ENCODE assay signal across 21 cellular contexts in the genomic region with DNA sequence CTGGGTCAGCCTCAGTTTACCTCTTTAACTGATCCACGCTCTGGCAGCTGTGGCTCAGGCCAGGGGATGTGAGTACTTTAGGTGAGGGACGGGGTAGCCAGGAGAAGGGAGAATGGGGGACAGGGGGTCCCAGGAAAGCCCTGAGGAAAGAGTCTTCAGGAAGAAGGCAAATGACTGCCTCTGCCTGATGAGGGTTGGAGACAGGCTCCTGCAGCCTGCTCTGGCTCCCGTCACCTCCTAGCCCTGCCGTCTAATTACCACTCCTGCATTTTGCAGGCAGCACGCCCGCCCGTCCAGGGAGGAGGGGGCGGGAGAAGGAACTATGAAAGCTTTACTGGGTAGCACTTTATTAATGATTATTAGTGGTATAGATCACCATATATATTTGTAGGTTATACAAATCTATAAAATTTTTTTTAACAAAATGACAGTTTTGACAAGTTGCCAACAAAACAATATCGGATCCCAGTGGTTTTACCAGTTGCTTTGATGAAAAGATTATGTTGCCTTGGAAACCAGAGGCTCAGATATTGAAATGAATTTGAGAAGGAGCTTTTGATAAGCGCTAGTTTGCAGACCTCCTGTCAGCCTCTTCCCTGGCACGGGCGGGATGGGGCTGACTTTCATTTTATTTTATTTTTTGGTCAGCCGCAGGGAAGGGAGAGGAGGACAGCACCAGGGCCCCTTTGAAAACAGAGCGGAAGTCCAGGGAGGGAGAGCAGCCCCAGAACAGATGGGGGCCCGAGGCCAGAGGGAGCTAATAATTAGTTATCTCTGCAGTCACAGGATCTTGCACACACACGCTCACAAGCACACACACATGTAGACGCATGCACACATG.
DNase-seq lines count a peak whose midpoint lies in the region; TF ChIP-seq lines count a peak whose summit lies in the region.
"Had no signal": no experiment of that assay in that cellular context is flagged by ENCODE, and none has a peak within 500 bp of the region (broad histone marks: within the 10 kb centered on the region; RNA-seq: fewer than 3 reads in every experiment).

No MANE protein-coding gene starts in this region.

- H3K9ac ChIP-seq in neural progenitor cell, result no peak overlapping the region
- H3K9ac ChIP-seq: BLaER1 treated with 17β-estradiol and CSF1 and Interleukin-3, amounts not matched to agents 10 nM and 100 nM; KMS-11 had no signal

- no peaks in the 10 kb centered on the region for H4K20me1 ChIP-seq in neural progenitor cell (ENCODE audit: low read depth)

- H3K27me3 ChIP-seq in neural progenitor cell (peaks cover 24% of the 10 kb centered on the region), adrenal gland (peaks cover 8% of the 10 kb centered on the region)
- H3K27me3 ChIP-seq: BLaER1 treated with 17β-estradiol and CSF1 and Interleukin-3, amounts not matched to agents 10 nM and 100 nM; right lobe of liver; thyroid gland had no signal

- no peak overlapping the region for H3K4me2 ChIP-seq in neural progenitor cell
- H3K4me2 ChIP-seq: BLaER1 treated with 17β-estradiol and CSF1 and Interleukin-3, amounts not matched to agents 10 nM and 100 nM; KMS-11 had no signal

- peak; percentile 34 for DNase-seq in NCI-H748 (lab: John Stamatoyannopoulos, UW; ENCODE audit: unreplicated experiment)
- no peak for DNase-seq in NCI-H748 treated with DMSO at 0.1 percent for 48 hours (lab: John Stamatoyannopoulos, UW)
- peak; percentile 50 for DNase-seq in NCI-H1105 (lab: John Stamatoyannopoulos, UW)
- no peak for DNase-seq in neural progenitor cell (ENCODE audit: low spot score)
- DNase-seq in adrenal gland, result no peak
- DNase-seq in OCI-M2 (lab: John Stamatoyannopoulos, UW; ENCODE audit: unreplicated experiment), result no peak
- no peak for DNase-seq in activated CD4-positive, alpha-beta T cell treated with anti-CD3 and anti-CD28 coated beads, Interleukin-2, amount 50 U/mL, for 1 hour
- DNase-seq: activated CD4-positive, CD25-positive, alpha-beta regulatory T cell; activated CD8-positive, alpha-beta memory T cell treated with anti-CD3 and anti-CD28 coated beads, Interleukin-2, amount 50 U/mL, for 4 hours; central memory CD4-positive, alpha-beta T cell; NCI-H187 treated with DMSO at 0.1 percent for 48 hours; right lobe of liver; T-helper 9 cell had no signal

- peaks cover 35% of the 10 kb centered on the region for H3K4me1 Mint-ChIP-seq in neural progenitor cell

- H3K36me3 Mint-ChIP-seq in neural progenitor cell, result no peaks in the 10 kb centered on the region
- H3K36me3 Mint-ChIP-seq: activated naive CD8-positive, alpha-beta T cell had no signal

- H3K79me2 ChIP-seq in neural progenitor cell (ENCODE audit: low read depth), result no peaks in the 10 kb centered on the region

- H2AFZ ChIP-seq in neural progenitor cell (replicated peaks), result no peak overlapping the region

- H3K4me1 ChIP-seq in neural progenitor cell (peaks cover 5% of the 10 kb centered on the region), adrenal gland (replicated peaks in 1 of 2) (peaks cover 0 to 5% of the 10 kb centered on the region in 2 donors)
- H3K4me1 ChIP-seq: right lobe of liver had no signal

- intact Hi-C loops in adrenal gland (cut with DNase I), result no loop called here

- H3F3A ChIP-seq in neural progenitor cell (ENCODE audit: low read depth), result peaks cover 4% of the 10 kb centered on the region

- H3K4me3 ChIP-seq in neural progenitor cell (no peak overlapping the region), adrenal gland (no peak overlapping the region)
- H3K4me3 ChIP-seq: BLaER1 treated with 17β-estradiol and CSF1 and Interleukin-3, amounts not matched to agents 10 nM and 100 nM; gastroesophageal sphincter; right lobe of liver; thyroid gland had no signal

- no peak for TF ChIP-seq CTCF in neural progenitor cell (IDR thresholded peaks at IDR 0.05)
- no peak for TF ChIP-seq CTCF in adrenal gland (IDR thresholded peaks at IDR 0.05)

- peak overlapping the region; percentile 53 for H3K4me3 Mint-ChIP-seq in neural progenitor cell
- H3K4me3 Mint-ChIP-seq: activated naive CD8-positive, alpha-beta T cell; dendritic cell treated with granulocyte-macrophage colony-stimulating factor and Interleukin-4, amounts not matched to agents 40 ng/mL and 50 ng/mL, for 4 days; stimulated activated naive CD8-positive, alpha-beta T cell treated with anti-CD3 and anti-CD28 coated beads, Interleukin-15, Interleukin-2, amounts not matched to agents 100 ng/mL and 50 ng/mL, for 24 hours had no signal

- no peaks in the 10 kb centered on the region for H3K9me3 ChIP-seq in neural progenitor cell (ENCODE audit: low read depth)
- H3K9me3 ChIP-seq in adrenal gland (replicated peaks in 1 of 3), result no peaks in the 10 kb centered on the region
- H3K9me3 ChIP-seq: BLaER1 treated with 17β-estradiol and CSF1 and Interleukin-3, amounts not matched to agents 10 nM and 100 nM; gastroesophageal sphincter; right lobe of liver; thyroid gland had no signal

- TF ChIP-seq POLR2A in adrenal gland (IDR thresholded peaks at IDR 0.05), result no peak

- H3K27ac Mint-ChIP-seq in neural progenitor cell, result no peak overlapping the region
- H3K27ac Mint-ChIP-seq: activated naive CD8-positive, alpha-beta T cell; dendritic cell treated with granulocyte-macrophage colony-stimulating factor and Interleukin-4, amounts not matched to agents 40 ng/mL and 50 ng/mL, for 4 days; stimulated activated naive CD8-positive, alpha-beta T cell treated with anti-CD3 and anti-CD28 coated beads, Interleukin-15, Interleukin-2, amounts not matched to agents 100 ng/mL and 50 ng/mL, for 24 hours had no signal

- H3K9me3 Mint-ChIP-seq in neural progenitor cell, result no peaks in the 10 kb centered on the region
- H3K9me3 Mint-ChIP-seq: dendritic cell treated with granulocyte-macrophage colony-stimulating factor and Interleukin-4, amounts not matched to agents 40 ng/mL and 50 ng/mL, for 4 days; stimulated activated naive CD8-positive, alpha-beta T cell treated with anti-CD3 and anti-CD28 coated beads, Interleukin-15, Interleukin-2, amounts not matched to agents 100 ng/mL and 50 ng/mL, for 24 hours had no signal

- peaks cover 35% of the 10 kb centered on the region for H3K27me3 Mint-ChIP-seq in neural progenitor cell (ENCODE audit: insufficient read depth, low read depth)

- no peaks in the 10 kb centered on the region for H3K36me3 ChIP-seq in neural progenitor cell
- no peaks in the 10 kb centered on the region for H3K36me3 ChIP-seq in adrenal gland (replicated peaks in 1 of 2)
- H3K36me3 ChIP-seq: BLaER1 treated with 17β-estradiol and CSF1 and Interleukin-3, amounts not matched to agents 10 nM and 100 nM; gastroesophageal sphincter; right lobe of liver; thyroid gland had no signal

- 51 to 71% (median 59%) methylated on average over 14 to 17 of the region's 17 CpGs for WGBS in adrenal gland, 4 donors

- H3K27ac ChIP-seq in angular gyrus (ENCODE audit: low read depth, low read length) (peak overlapping the region; percentile 46), neural progenitor cell (no peak overlapping the region), adrenal gland (peak overlapping the region in 1 of 5 donors; percentile 21)
- H3K27ac ChIP-seq: BLaER1 treated with 17β-estradiol and CSF1 and Interleukin-3, amounts not matched to agents 10 nM and 100 nM; gastroesophageal sphincter; KMS-11; right lobe of liver; thyroid gland had no signal

Comparison
In these comparisons a context has a peak if more than half of its experiments do, and no peak if none do; other contexts are left out.
1. DNase-seq: peak in NCI-H748 (single experiment) and NCI-H1105 (single experiment); none in NCI-H748 treated with DMSO at 0.1 percent for 48 hours (single experiment), neural progenitor cell (single experiment), adrenal gland (0 of 7), OCI-M2 (single experiment) and activated CD4-positive, alpha-beta T cell treated with anti-CD3 and anti-CD28 coated beads, Interleukin-2, amount 50 U/mL, for 1 hour (single experiment).